1 cellular context compared by ENCODE assay signal in the genomic region with DNA sequence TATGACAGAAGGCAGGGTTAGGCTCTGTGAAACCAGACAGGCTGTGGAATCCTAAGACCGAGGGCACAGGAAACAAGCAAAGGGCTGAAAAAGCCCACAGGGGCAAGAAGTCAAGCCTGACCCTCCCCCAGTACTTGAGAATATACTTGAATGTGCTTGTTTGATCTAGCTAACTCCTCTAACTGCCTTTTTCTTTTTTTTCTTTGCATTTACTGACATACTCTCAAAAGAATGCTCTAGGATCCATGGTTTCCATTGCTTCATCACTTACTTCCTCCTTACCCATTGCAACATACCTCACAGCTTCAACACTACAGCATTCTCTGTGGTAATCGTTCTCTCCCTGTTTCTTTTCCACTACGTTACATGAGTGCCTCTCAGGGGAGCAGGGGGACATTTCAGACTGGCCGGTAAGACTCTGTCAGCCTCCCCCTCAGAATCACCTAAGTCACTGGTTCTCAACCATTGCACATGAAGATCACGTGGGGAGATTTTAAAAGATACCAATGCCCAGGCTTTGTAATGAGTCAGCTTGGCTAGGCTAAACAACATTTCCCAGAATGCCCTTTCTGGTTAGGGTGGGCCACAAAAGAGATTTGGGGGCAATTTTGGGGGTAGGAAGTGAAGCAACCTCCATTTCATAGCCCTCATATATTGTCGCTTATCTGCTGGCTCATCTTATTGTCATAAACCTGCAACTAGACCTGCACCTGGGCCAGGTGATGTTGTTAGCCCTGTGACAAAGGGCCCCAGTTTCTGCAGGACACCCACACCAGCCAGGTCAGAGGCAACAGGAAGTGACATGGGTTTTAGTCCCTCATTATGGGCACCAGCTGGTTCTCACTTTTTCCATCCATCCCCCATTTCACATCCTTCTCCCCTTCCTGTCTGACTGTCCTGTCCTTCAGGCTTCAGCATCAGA.
TF ChIP-seq lines count a peak whose summit lies in the region.

No MANE protein-coding gene starts in this region.

TF ChIP-seq in HepG2, 621 proteins besides CTCF, POLR2A, EP300 and RAD21 (continued from another document and continues in another):
- TF ChIP-seq, protein P1, sequence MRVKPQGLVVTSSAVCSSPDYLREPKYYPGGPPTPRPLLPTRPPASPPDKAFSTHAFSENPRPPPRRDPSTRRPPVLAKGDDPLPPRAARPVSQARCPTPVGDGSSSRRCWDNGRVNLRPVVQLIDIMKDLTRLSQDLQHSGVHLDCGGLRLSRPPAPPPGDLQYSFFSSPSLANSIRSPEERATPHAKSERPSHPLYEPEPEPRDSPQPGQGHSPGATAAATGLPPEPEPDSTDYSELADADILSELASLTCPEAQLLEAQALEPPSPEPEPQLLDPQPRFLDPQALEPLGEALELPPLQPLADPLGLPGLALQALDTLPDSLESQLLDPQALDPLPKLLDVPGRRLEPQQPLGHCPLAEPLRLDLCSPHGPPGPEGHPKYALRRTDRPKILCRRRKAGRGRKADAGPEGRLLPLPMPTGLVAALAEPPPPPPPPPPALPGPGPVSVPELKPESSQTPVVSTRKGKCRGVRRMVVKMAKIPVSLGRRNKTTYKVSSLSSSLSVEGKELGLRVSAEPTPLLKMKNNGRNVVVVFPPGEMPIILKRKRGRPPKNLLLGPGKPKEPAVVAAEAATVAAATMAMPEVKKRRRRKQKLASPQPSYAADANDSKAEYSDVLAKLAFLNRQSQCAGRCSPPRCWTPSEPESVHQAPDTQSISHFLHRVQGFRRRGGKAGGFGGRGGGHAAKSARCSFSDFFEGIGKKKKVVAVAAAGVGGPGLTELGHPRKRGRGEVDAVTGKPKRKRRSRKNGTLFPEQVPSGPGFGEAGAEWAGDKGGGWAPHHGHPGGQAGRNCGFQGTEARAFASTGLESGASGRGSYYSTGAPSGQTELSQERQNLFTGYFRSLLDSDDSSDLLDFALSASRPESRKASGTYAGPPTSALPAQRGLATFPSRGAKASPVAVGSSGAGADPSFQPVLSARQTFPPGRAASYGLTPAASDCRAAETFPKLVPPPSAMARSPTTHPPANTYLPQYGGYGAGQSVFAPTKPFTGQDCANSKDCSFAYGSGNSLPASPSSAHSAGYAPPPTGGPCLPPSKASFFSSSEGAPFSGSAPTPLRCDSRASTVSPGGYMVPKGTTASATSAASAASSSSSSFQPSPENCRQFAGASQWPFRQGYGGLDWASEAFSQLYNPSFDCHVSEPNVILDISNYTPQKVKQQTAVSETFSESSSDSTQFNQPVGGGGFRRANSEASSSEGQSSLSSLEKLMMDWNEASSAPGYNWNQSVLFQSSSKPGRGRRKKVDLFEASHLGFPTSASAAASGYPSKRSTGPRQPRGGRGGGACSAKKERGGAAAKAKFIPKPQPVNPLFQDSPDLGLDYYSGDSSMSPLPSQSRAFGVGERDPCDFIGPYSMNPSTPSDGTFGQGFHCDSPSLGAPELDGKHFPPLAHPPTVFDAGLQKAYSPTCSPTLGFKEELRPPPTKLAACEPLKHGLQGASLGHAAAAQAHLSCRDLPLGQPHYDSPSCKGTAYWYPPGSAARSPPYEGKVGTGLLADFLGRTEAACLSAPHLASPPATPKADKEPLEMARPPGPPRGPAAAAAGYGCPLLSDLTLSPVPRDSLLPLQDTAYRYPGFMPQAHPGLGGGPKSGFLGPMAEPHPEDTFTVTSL (CRISPR knock-in tag; IDR thresholded peaks at IDR 0.05; ENCODE audit: borderline replicate concordance) = peak; percentile 19; the same call in 1 of the 2 replicates
- TF ChIP-seq KLF13 (CRISPR knock-in tag; IDR thresholded peaks at IDR 0.05) (no peak), ZNF225 (CRISPR knock-in tag; IDR thresholded peaks at IDR 0.05) (no peak), SRSF4 (IDR thresholded peaks at IDR 0.05; ENCODE audit: low read depth, low read length, poor library complexity, severe bottlenecking) (no peak), NPAS2 (CRISPR knock-in tag; IDR thresholded peaks at IDR 0.05; ENCODE audit: borderline replicate concordance) (no peak), ZBTB7B (CRISPR knock-in tag; IDR thresholded peaks at IDR 0.05) (no peak), HMG20B (CRISPR knock-in tag; conservative IDR thresholded peaks at IDR 0.05) (no peak), AGO1 (IDR thresholded peaks at IDR 0.05; ENCODE audit: low read depth, low read length, poor library complexity, severe bottlenecking) (no peak), HNF4G (IDR thresholded peaks at IDR 0.05; ENCODE audit: borderline replicate concordance, low read depth, low read length) (no peak), HNF4G (CRISPR knock-in tag; IDR thresholded peaks at IDR 0.05; ENCODE audit: borderline replicate concordance, low read depth) (no peak), U2AF1 (optimal IDR thresholded peaks at IDR 0.05; ENCODE audit: low read depth, low read length) (no peak), CREB1 (IDR thresholded peaks at IDR 0.05) (no peak), CREB1 (CRISPR knock-in tag; IDR thresholded peaks at IDR 0.05) (peak; percentile 31; the same call in 1 of the 2 replicates), ZNF713 (CRISPR knock-in tag; IDR thresholded peaks at IDR 0.05) (no peak), NFKB2 (CRISPR knock-in tag; IDR thresholded peaks at IDR 0.05; ENCODE audit: borderline replicate concordance) (no peak), HOXA5 (CRISPR knock-in tag; IDR thresholded peaks at IDR 0.05) (no peak), ZNF83 (CRISPR knock-in tag; IDR thresholded peaks at IDR 0.05; ENCODE audit: borderline replicate concordance) (no peak), KDM4B (CRISPR knock-in tag; IDR thresholded peaks at IDR 0.05) (no peak), NFKBIZ (CRISPR knock-in tag; IDR thresholded peaks at IDR 0.05) (0 out of 2 replicates have a peak, but pooled peaks have one; percentile 55), ARNT (IDR thresholded peaks at IDR 0.05) (no peak), SMARCC2 (IDR thresholded peaks at IDR 0.05) (no peak), CREM (IDR thresholded peaks at IDR 0.05) (no peak), CREM (CRISPR knock-in tag; IDR thresholded peaks at IDR 0.05) (no peak), ATF7 (IDR thresholded peaks at IDR 0.05) (peak; percentile 76), ATF7 (CRISPR knock-in tag; IDR thresholded peaks at IDR 0.05) (no peak), FLYWCH1 (CRISPR knock-in tag; IDR thresholded peaks at IDR 0.05) (no peak), ZNF761 (CRISPR knock-in tag; conservative IDR thresholded peaks at IDR 0.05) (no peak), YEATS2 (CRISPR knock-in tag; IDR thresholded peaks at IDR 0.05; ENCODE audit: borderline replicate concordance) (peak; percentile 33; the same call in 1 of the 2 replicates), NR1H2 (CRISPR knock-in tag; IDR thresholded peaks at IDR 0.05; ENCODE audit: borderline replicate concordance, low read depth) (no peak), HDAC2 (CRISPR knock-in tag; IDR thresholded peaks at IDR 0.05) (peak; percentile 43; the same call in 1 of the 2 replicates), RNF2 (conservative IDR thresholded peaks at IDR 0.05; ENCODE audit: low read depth) (no peak), ZBTB3 (CRISPR knock-in tag; IDR thresholded peaks at IDR 0.05; ENCODE audit: borderline replicate concordance, low read depth) (no peak), PLRG1 (conservative IDR thresholded peaks at IDR 0.05) (no peak), ELF3 (CRISPR knock-in tag; IDR thresholded peaks at IDR 0.05) (peak; percentile 98), KMT2B (CRISPR knock-in tag; IDR thresholded peaks at IDR 0.05) (no peak), ZNF550 (CRISPR knock-in tag; IDR thresholded peaks at IDR 0.05; ENCODE audit: borderline replicate concordance) (no peak), NCOA2 (CRISPR knock-in tag; IDR thresholded peaks at IDR 0.05) (peak; percentile 52), ZNF607 (CRISPR knock-in tag; IDR thresholded peaks at IDR 0.05; ENCODE audit: borderline replicate concordance) (no peak)
- TF ChIP-seq, protein P2, sequence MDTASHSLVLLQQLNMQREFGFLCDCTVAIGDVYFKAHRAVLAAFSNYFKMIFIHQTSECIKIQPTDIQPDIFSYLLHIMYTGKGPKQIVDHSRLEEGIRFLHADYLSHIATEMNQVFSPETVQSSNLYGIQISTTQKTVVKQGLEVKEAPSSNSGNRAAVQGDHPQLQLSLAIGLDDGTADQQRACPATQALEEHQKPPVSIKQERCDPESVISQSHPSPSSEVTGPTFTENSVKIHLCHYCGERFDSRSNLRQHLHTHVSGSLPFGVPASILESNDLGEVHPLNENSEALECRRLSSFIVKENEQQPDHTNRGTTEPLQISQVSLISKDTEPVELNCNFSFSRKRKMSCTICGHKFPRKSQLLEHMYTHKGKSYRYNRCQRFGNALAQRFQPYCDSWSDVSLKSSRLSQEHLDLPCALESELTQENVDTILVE (CRISPR knock-in tag; IDR thresholded peaks at IDR 0.05) = no peak
- TF ChIP-seq, protein P3, sequence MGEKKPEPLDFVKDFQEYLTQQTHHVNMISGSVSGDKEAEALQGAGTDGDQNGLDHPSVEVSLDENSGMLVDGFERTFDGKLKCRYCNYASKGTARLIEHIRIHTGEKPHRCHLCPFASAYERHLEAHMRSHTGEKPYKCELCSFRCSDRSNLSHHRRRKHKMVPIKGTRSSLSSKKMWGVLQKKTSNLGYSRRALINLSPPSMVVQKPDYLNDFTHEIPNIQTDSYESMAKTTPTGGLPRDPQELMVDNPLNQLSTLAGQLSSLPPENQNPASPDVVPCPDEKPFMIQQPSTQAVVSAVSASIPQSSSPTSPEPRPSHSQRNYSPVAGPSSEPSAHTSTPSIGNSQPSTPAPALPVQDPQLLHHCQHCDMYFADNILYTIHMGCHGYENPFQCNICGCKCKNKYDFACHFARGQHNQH (CRISPR knock-in tag; IDR thresholded peaks at IDR 0.05) = no peak
- TF ChIP-seq, protein P4, sequence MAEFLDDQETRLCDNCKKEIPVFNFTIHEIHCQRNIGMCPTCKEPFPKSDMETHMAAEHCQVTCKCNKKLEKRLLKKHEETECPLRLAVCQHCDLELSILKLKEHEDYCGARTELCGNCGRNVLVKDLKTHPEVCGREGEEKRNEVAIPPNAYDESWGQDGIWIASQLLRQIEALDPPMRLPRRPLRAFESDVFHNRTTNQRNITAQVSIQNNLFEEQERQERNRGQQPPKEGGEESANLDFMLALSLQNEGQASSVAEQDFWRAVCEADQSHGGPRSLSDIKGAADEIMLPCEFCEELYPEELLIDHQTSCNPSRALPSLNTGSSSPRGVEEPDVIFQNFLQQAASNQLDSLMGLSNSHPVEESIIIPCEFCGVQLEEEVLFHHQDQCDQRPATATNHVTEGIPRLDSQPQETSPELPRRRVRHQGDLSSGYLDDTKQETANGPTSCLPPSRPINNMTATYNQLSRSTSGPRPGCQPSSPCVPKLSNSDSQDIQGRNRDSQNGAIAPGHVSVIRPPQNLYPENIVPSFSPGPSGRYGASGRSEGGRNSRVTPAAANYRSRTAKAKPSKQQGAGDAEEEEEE (CRISPR knock-in tag; IDR thresholded peaks at IDR 0.05; ENCODE audit: borderline replicate concordance) = no peak
- TF ChIP-seq, protein P5, sequence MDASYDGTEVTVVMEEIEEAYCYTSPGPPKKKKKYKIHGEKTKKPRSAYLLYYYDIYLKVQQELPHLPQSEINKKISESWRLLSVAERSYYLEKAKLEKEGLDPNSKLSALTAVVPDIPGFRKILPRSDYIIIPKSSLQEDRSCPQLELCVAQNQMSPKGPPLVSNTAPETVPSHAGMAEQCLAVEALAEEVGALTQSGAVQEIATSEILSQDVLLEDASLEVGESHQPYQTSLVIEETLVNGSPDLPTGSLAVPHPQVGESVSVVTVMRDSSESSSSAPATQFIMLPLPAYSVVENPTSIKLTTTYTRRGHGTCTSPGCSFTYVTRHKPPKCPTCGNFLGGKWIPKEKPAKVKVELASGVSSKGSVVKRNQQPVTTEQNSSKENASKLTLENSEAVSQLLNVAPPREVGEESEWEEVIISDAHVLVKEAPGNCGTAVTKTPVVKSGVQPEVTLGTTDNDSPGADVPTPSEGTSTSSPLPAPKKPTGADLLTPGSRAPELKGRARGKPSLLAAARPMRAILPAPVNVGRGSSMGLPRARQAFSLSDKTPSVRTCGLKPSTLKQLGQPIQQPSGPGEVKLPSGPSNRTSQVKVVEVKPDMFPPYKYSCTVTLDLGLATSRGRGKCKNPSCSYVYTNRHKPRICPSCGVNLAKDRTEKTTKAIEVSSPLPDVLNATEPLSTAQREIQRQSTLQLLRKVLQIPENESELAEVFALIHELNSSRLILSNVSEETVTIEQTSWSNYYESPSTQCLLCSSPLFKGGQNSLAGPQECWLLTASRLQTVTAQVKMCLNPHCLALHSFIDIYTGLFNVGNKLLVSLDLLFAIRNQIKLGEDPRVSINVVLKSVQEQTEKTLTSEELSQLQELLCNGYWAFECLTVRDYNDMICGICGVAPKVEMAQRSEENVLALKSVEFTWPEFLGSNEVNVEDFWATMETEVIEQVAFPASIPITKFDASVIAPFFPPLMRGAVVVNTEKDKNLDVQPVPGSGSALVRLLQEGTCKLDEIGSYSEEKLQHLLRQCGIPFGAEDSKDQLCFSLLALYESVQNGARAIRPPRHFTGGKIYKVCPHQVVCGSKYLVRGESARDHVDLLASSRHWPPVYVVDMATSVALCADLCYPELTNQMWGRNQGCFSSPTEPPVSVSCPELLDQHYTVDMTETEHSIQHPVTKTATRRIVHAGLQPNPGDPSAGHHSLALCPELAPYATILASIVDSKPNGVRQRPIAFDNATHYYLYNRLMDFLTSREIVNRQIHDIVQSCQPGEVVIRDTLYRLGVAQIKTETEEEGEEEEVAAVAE (CRISPR knock-in tag; IDR thresholded peaks at IDR 0.05; ENCODE audit: borderline replicate concordance) = peak; percentile 30; the same call in 1 of the 2 replicates
- TF ChIP-seq, protein P6, sequence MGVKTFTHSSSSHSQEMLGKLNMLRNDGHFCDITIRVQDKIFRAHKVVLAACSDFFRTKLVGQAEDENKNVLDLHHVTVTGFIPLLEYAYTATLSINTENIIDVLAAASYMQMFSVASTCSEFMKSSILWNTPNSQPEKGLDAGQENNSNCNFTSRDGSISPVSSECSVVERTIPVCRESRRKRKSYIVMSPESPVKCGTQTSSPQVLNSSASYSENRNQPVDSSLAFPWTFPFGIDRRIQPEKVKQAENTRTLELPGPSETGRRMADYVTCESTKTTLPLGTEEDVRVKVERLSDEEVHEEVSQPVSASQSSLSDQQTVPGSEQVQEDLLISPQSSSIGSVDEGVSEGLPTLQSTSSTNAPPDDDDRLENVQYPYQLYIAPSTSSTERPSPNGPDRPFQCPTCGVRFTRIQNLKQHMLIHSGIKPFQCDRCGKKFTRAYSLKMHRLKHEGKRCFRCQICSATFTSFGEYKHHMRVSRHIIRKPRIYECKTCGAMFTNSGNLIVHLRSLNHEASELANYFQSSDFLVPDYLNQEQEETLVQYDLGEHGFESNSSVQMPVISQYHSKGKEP (CRISPR knock-in tag; IDR thresholded peaks at IDR 0.05) = no peak
- TF ChIP-seq, protein P7, sequence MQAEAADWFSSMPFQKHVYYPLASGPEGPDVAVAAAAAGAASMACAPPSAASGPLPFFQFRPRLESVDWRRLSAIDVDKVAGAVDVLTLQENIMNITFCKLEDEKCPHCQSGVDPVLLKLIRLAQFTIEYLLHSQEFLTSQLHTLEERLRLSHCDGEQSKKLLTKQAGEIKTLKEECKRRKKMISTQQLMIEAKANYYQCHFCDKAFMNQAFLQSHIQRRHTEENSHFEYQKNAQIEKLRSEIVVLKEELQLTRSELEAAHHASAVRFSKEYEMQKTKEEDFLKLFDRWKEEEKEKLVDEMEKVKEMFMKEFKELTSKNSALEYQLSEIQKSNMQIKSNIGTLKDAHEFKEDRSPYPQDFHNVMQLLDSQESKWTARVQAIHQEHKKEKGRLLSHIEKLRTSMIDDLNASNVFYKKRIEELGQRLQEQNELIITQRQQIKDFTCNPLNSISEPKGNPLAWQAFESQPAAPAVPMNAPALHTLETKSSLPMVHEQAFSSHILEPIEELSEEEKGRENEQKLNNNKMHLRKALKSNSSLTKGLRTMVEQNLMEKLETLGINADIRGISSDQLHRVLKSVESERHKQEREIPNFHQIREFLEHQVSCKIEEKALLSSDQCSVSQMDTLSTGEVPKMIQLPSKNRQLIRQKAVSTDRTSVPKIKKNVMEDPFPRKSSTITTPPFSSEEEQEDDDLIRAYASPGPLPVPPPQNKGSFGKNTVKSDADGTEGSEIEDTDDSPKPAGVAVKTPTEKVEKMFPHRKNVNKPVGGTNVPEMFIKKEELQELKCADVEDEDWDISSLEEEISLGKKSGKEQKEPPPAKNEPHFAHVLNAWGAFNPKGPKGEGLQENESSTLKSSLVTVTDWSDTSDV (CRISPR knock-in tag; IDR thresholded peaks at IDR 0.05) = no peak
